Comparison of ENCODE assay signal across 12 cellular contexts in genomic region chr10:72171175-72171630, GRCh38. TPM values are rescaled to one million over a fixed set of nuclear protein-coding genes. Genes with fewer than 3 reads are reported as not detected.
A peak's percentile ranks its signal among the peaks of the same experiment; 100 is the strongest.
DNase-seq lines count a peak whose midpoint lies in the region; ATAC-seq, FAIRE-seq and TF ChIP-seq lines count a peak whose summit lies in the region.
"Had no signal": no experiment of that assay in that cellular context is flagged by ENCODE, and none has a peak within 500 bp of the region (broad histone marks: within the 10 kb centered on the region; RNA-seq: fewer than 3 reads in every experiment).

No MANE protein-coding gene starts in this region.

- no peaks in the 10 kb centered on the region for H3K27me3 Mint-ChIP-seq in activated CD8-positive, alpha-beta T cell treated with anti-CD3 and anti-CD28 coated beads, Interleukin-2, amount 10 ng/mL, durations not matched to agents 7 days and 5 days (ENCODE audit: low read depth)

- H3K36me3 ChIP-seq in esophagus squamous epithelium: no peaks in the 10 kb centered on the region
- no peaks in the 10 kb centered on the region for H3K36me3 ChIP-seq in pancreas

- WGBS in esophagus squamous epithelium, 2 donors: 47 to 49% methylated on average over 7 of the region's 7 CpGs
- WGBS in pancreas, 2 donors: 79 to 85% methylated on average over 7 of the region's 7 CpGs

- CTCF ChIA-PET in activated CD8-positive, alpha-beta T cell treated with anti-CD3 and anti-CD28 coated beads, Interleukin-2, amount 10 ng/mL, durations not matched to agents 7 days and 5 days (lab: Charles Lee): interaction anchor here (0.6 kb wide), 2 partner anchors 775 to 1300 kb away, joined by 3 to 4 read pairs; no protein-coding TSS in a partner anchor

- H3K27ac Mint-ChIP-seq in activated CD8-positive, alpha-beta T cell treated with anti-CD3 and anti-CD28 coated beads, Interleukin-2, amount 10 ng/mL, durations not matched to agents 7 days and 5 days: no peak overlapping the region

- TF ChIP-seq CTCF in esophagus squamous epithelium (IDR thresholded peaks at IDR 0.05): peak in 1 of 6 experiments; percentile 9
- no peak for TF ChIP-seq CTCF in pancreas (IDR thresholded peaks at IDR 0.05)

- H3K4me3 Mint-ChIP-seq in activated CD8-positive, alpha-beta T cell treated with anti-CD3 and anti-CD28 coated beads, Interleukin-2, amount 10 ng/mL, durations not matched to agents 7 days and 5 days: no peak overlapping the region

- H3K4me3 ChIP-seq in esophagus squamous epithelium (no peak overlapping the region), pancreas (no peak overlapping the region)
- H3K4me3 ChIP-seq: GM12878, psoas muscle had no signal

- H3K27ac ChIP-seq in esophagus squamous epithelium (peak overlapping the region; percentile 40 to 70 (median 46)), pancreas (no peak overlapping the region)
- H3K27ac ChIP-seq: psoas muscle had no signal

- no peaks in the 10 kb centered on the region for H3K9me3 ChIP-seq in esophagus squamous epithelium
- no peaks in the 10 kb centered on the region for H3K9me3 ChIP-seq in pancreas
- H3K9me3 ChIP-seq: psoas muscle had no signal

- DNase-seq in GM03348 (ENCODE audit: low spot score): peak; percentile 52
- DNase-seq in RPMI7951 (ENCODE audit: low read depth): peak; percentile 96
- no peak for DNase-seq in esophagus squamous epithelium (lab: John Stamatoyannopoulos, UW)
- DNase-seq in pancreas: no peak
- DNase-seq in posterior cingulate gyrus: no peak
- DNase-seq in activated CD8-positive, alpha-beta T cell treated with anti-CD3 and anti-CD28 coated beads, Interleukin-2, amount 10 ng/mL, durations not matched to agents 7 days and 5 days: no peak
- DNase-seq: activated CD4-positive, alpha-beta T cell treated with anti-CD3 and anti-CD28 coated beads for 4 hours; NCI-H2171; psoas muscle had no signal

- no peak for TF ChIP-seq POLR2A in esophagus squamous epithelium (IDR thresholded peaks at IDR 0.05)

- intact Hi-C loops in esophagus squamous epithelium (cut with DNase I): no loop called here
- intact Hi-C loops in pancreas (cut with DNase I): no loop called here
- intact Hi-C loops in posterior cingulate gyrus (cut with DNase I): no loop called here

- H3K4me1 Mint-ChIP-seq in activated CD8-positive, alpha-beta T cell treated with anti-CD3 and anti-CD28 coated beads, Interleukin-2, amount 10 ng/mL, durations not matched to agents 7 days and 5 days (ENCODE audit: low read depth): peaks cover 10% of the 10 kb centered on the region

- ATAC-seq in pancreas (peak; percentile 55 to 83 (median 74)), GM19035 (IDR thresholded peaks at IDR 0.05; ENCODE audit: unreplicated experiment) (no peak), HG02852 (IDR thresholded peaks at IDR 0.05; ENCODE audit: unreplicated experiment) (no peak)
- ATAC-seq in activated CD8-positive, alpha-beta T cell treated with anti-CD3 and anti-CD28 coated beads, Interleukin-2, amount 10 ng/mL, durations not matched to agents 7 days and 5 days: no peak
- ATAC-seq: GM12878 had no signal

- H3K27me3 ChIP-seq in esophagus squamous epithelium (no peaks in the 10 kb centered on the region), pancreas (no peaks in the 10 kb centered on the region)

- FAIRE-seq in pancreas (lab: Jason Lieb, UNC): no peak
- FAIRE-seq: GM12878 had no signal

- POLR2A ChIA-PET in activated CD8-positive, alpha-beta T cell treated with anti-CD3 and anti-CD28 coated beads, Interleukin-2, amount 10 ng/mL, durations not matched to agents 7 days and 5 days (lab: Charles Lee): interaction anchor here (0.7 kb wide), 1 partner anchor 44 kb away, joined by 3 read pairs; no protein-coding TSS in a partner anchor

- H3K36me3 Mint-ChIP-seq in activated CD8-positive, alpha-beta T cell treated with anti-CD3 and anti-CD28 coated beads, Interleukin-2, amount 10 ng/mL, durations not matched to agents 7 days and 5 days (ENCODE audit: low read depth): peaks cover 10% of the 10 kb centered on the region

- peaks cover 0 to 53% (median 11%) of the 10 kb centered on the region in 3 donors for H3K4me1 ChIP-seq in esophagus squamous epithelium
- no peaks in the 10 kb centered on the region for H3K4me1 ChIP-seq in pancreas
- H3K4me1 ChIP-seq: psoas muscle had no signal

- no peaks in the 10 kb centered on the region for H3K9me3 Mint-ChIP-seq in activated CD8-positive, alpha-beta T cell treated with anti-CD3 and anti-CD28 coated beads, Interleukin-2, amount 10 ng/mL, durations not matched to agents 7 days and 5 days (ENCODE audit: insufficient read depth)

RNA-seq across cellular contexts. Expression of gene ANAPC16, which starts 44.6 kb away (rescaled TPM):
- total RNA-seq in RPMI7951 (2014; rRNA removed; shearing (Covaris generic)): 53.6 and 70.4 TPM in 2 replicates
- total RNA-seq in esophagus squamous epithelium: 100 to 1,000 TPM in 1 of 4 donors, 10 to 100 TPM in 3; 34.2 to 104 (median 58.1) TPM
- 10 to 100 TPM; 52.4 to 92.6 (median 68.0) TPM for total RNA-seq in pancreas
- 100 to 1,000 TPM in 1 of 2 donors, 10 to 100 TPM in 1; 92.0 to 153 TPM for polyA plus RNA-seq in pancreas
- 10 to 100 TPM; 72.9 TPM for total RNA-seq in activated CD8-positive, alpha-beta T cell treated with anti-CD3 and anti-CD28 coated beads, Interleukin-2, amount 10 ng/mL, durations not matched to agents 7 days and 5 days

RNA-seq across cellular contexts. Expression of gene ASCC1, which starts 44.9 kb away (rescaled TPM):
- total RNA-seq in RPMI7951 (2014; rRNA removed; shearing (Covaris generic)): 33.3 and 40.3 TPM in 2 replicates
- total RNA-seq in esophagus squamous epithelium (10 to 100 TPM; 18.7 to 28.4 (median 24.7) TPM), pancreas (10 to 100 TPM; 11.7 to 26.0 (median 16.9) TPM)
- polyA plus RNA-seq in pancreas: 10 to 100 TPM in 1 of 2 donors, 1 to 10 TPM in 1; 5.4 to 10.5 TPM
- total RNA-seq in activated CD8-positive, alpha-beta T cell treated with anti-CD3 and anti-CD28 coated beads, Interleukin-2, amount 10 ng/mL, durations not matched to agents 7 days and 5 days: 10 to 100 TPM; 34.8 to 40.3 TPM

Comparison
In these comparisons a context has a peak if more than half of its experiments do, and no peak if none do; other contexts are left out.
1. DNase-seq: peak in GM03348 (single experiment) and RPMI7951 (single experiment); none in esophagus squamous epithelium (single experiment), pancreas (0 of 6), posterior cingulate gyrus (0 of 10) and activated CD8-positive, alpha-beta T cell treated with anti-CD3 and anti-CD28 coated beads, Interleukin-2, amount 10 ng/mL, durations not matched to agents 7 days and 5 days (single experiment).
2. H3K27ac ChIP-seq: peak in esophagus squamous epithelium (4 of 4); none in pancreas (0 of 4).
3. ATAC-seq: peak in pancreas (4 of 4); none in GM19035 (single experiment), activated CD8-positive, alpha-beta T cell treated with anti-CD3 and anti-CD28 coated beads, Interleukin-2, amount 10 ng/mL, durations not matched to agents 7 days and 5 days (single experiment) and HG02852 (single experiment).